ENCODE assay signal across 20 cellular contexts in genomic region chr2:172869861-172870260, GRCh38.
DNase-seq lines count a peak whose midpoint lies in the region; ATAC-seq and TF ChIP-seq lines count a peak whose summit lies in the region.
"Had no signal": no experiment of that assay in that cellular context is flagged by ENCODE, and none has a peak within 500 bp of the region (broad histone marks: within the 10 kb centered on the region; RNA-seq: fewer than 3 reads in every experiment).

No MANE protein-coding gene starts in this region.

- intact Hi-C loops in cardiac septum (cut with DNase I) = no loop called here

- peak; percentile 38 for DNase-seq in HPDE6-E6E7 (ENCODE audit: extremely low spot score)
- peak; percentile 5 for DNase-seq in RKO (ENCODE audit: low spot score)
- DNase-seq in epithelial cell of esophagus (ENCODE audit: low read depth) = peak; percentile 69
- DNase-seq in thoracic aorta (ENCODE audit: low spot score) = no peak
- DNase-seq in cerebellum (ENCODE audit: low spot score) = no peak
- no peak for DNase-seq in NCI-H1105 treated with DMSO at 0.1 percent for 48 hours (lab: John Stamatoyannopoulos, UW)
- no peak for DNase-seq in cardiac septum (ENCODE audit: low spot score)
- DNase-seq: BE2C, EL, H7, MM.1S, NCI-H1048, NCI-H1436, NCI-H2029, NCI-H345, OCI-M1, RPMI8226, SIG-M5 had no signal

- H3K27me3 ChIP-seq in thoracic aorta (replicated peaks; ENCODE audit: insufficient read depth) = no peaks in the 10 kb centered on the region
- H3K27me3 ChIP-seq: BE2C had no signal

- no peak for TF ChIP-seq CTCF in epithelial cell of esophagus (IDR thresholded peaks at IDR 0.05; ENCODE audit: insufficient read depth, low read depth, low read length, missing control alignments)
- no peak for TF ChIP-seq CTCF in thoracic aorta (IDR thresholded peaks at IDR 0.05)

- H3K4me3 ChIP-seq in epithelial cell of esophagus (ENCODE audit: low read length) (no peak overlapping the region), thoracic aorta (no peak overlapping the region)
- H3K4me3 ChIP-seq: K562 had no signal

- ATAC-seq in thoracic aorta (ENCODE audit: insufficient number of reproducible peaks, low FRiP score, low read depth) = peak; percentile 20
- ATAC-seq: K562, SK-N-SH treated with all-trans-retinoic acid at 6 μM for 48 hours had no signal

- no peak overlapping the region for H3K27ac ChIP-seq in thoracic aorta

- no peaks in the 10 kb centered on the region for H3K9me3 ChIP-seq in thoracic aorta
- H3K9me3 ChIP-seq: BE2C had no signal

- no peaks in the 10 kb centered on the region for H3K4me1 ChIP-seq in thoracic aorta (ENCODE audit: control insufficient read depth in 1 of 2, low read depth in 2 of 2)
- H3K4me1 ChIP-seq: BE2C had no signal

- H3K36me3 ChIP-seq in thoracic aorta = no peaks in the 10 kb centered on the region
- H3K36me3 ChIP-seq: BE2C had no signal

Comparison
In these comparisons a context has a peak if more than half of its experiments do, and no peak if none do; other contexts are left out.
1. DNase-seq: peak in HPDE6-E6E7 (single experiment), RKO (single experiment) and epithelial cell of esophagus (single experiment); none in thoracic aorta (single experiment), cerebellum (single experiment), NCI-H1105 treated with DMSO at 0.1 percent for 48 hours (single experiment) and cardiac septum (single experiment).